In genomic region chr5:143405063-143405746, GRCh38 we compare ENCODE assay signal across 1 cellular context.
TF ChIP-seq lines count a peak whose summit lies in the region.

No MANE protein-coding gene starts in this region.

TF ChIP-seq in HepG2, 621 proteins besides CTCF, POLR2A, EP300 and RAD21 (continued from another document and continues in another):
- TF ChIP-seq MBD4 (IDR thresholded peaks at IDR 0.05; ENCODE audit: borderline replicate concordance, low read length) (no peak), MED13 (CRISPR knock-in tag; IDR thresholded peaks at IDR 0.05) (0 out of 2 replicates have a peak, but pooled peaks have one; percentile 4), ZNF549 (CRISPR knock-in tag; IDR thresholded peaks at IDR 0.05) (no peak), PLSCR1 (CRISPR knock-in tag; IDR thresholded peaks at IDR 0.05; ENCODE audit: borderline replicate concordance) (no peak), PCBP2 (optimal IDR thresholded peaks at IDR 0.05; ENCODE audit: low read depth, low read length, poor library complexity, severe bottlenecking) (no peak), ZBTB8A (CRISPR knock-in tag; IDR thresholded peaks at IDR 0.05; ENCODE audit: borderline replicate concordance, low read depth) (no peak), GATAD1 (CRISPR knock-in tag; IDR thresholded peaks at IDR 0.05) (peak; percentile 75), NCOA1 (CRISPR knock-in tag; IDR thresholded peaks at IDR 0.05) (no peak), KAT7 (CRISPR knock-in tag; IDR thresholded peaks at IDR 0.05; ENCODE audit: borderline replicate concordance) (peak; percentile 97), TMF1 (CRISPR knock-in tag; IDR thresholded peaks at IDR 0.05; ENCODE audit: low read depth) (peak; percentile 32; the same call in 1 of the 2 replicates), HNF4G (IDR thresholded peaks at IDR 0.05; ENCODE audit: borderline replicate concordance, low read depth, low read length) (no peak), HNF4G (CRISPR knock-in tag; IDR thresholded peaks at IDR 0.05; ENCODE audit: borderline replicate concordance, low read depth) (no peak), ZNF615 (CRISPR knock-in tag; IDR thresholded peaks at IDR 0.05; ENCODE audit: borderline replicate concordance) (no peak), FOXA1 (IDR thresholded peaks at IDR 0.05) (no peak), FOXA1 (CRISPR knock-in tag; IDR thresholded peaks at IDR 0.05) (peak; percentile 37; the same call in 1 of the 2 replicates), ZNF83 (CRISPR knock-in tag; IDR thresholded peaks at IDR 0.05; ENCODE audit: borderline replicate concordance) (no peak), IRF2 (CRISPR knock-in tag; IDR thresholded peaks at IDR 0.05) (peak; percentile 84), STAG1 (CRISPR knock-in tag; IDR thresholded peaks at IDR 0.05) (no peak; the same call in none of the 2 replicates), ZNF713 (CRISPR knock-in tag; IDR thresholded peaks at IDR 0.05) (0 out of 2 replicates have a peak, but pooled peaks have one; percentile 57), TCF12 (IDR thresholded peaks at IDR 0.05) (no peak), TCF12 (CRISPR knock-in tag; IDR thresholded peaks at IDR 0.05) (no peak), NFE2L1 (CRISPR knock-in tag; IDR thresholded peaks at IDR 0.05; ENCODE audit: borderline replicate concordance) (no peak), ZNF3 (CRISPR knock-in tag; IDR thresholded peaks at IDR 0.05) (no peak; the same call in 1 of the 2 replicates), MAFG (CRISPR knock-in tag; IDR thresholded peaks at IDR 0.05) (no peak), ETV6 (CRISPR knock-in tag; conservative IDR thresholded peaks at IDR 0.05) (no peak; the same call in 1 of the 2 replicates), ZKSCAN5 (CRISPR knock-in tag; IDR thresholded peaks at IDR 0.05) (no peak), ZNF775 (CRISPR knock-in tag; IDR thresholded peaks at IDR 0.05; ENCODE audit: borderline replicate concordance) (no peak), KLF6 (CRISPR knock-in tag; IDR thresholded peaks at IDR 0.05) (no peak), FOXK1 (CRISPR knock-in tag; IDR thresholded peaks at IDR 0.05; ENCODE audit: borderline replicate concordance, low read depth) (no peak), ZFP62 (CRISPR knock-in tag; IDR thresholded peaks at IDR 0.05) (no peak), LRRFIP1 (CRISPR knock-in tag; conservative IDR thresholded peaks at IDR 0.05) (no peak), MATR3 (CRISPR knock-in tag; IDR thresholded peaks at IDR 0.05) (no peak), ZNF138 (CRISPR knock-in tag; IDR thresholded peaks at IDR 0.05; ENCODE audit: low read depth) (0 out of 2 replicates have a peak, but pooled peaks have one; percentile 27), SP140L (CRISPR knock-in tag; IDR thresholded peaks at IDR 0.05; ENCODE audit: borderline replicate concordance) (0 out of 2 replicates have a peak, but pooled peaks have one; percentile 64), SKI (IDR thresholded peaks at IDR 0.05; ENCODE audit: partially characterized antibody) (no peak), ZNF10 (CRISPR knock-in tag; IDR thresholded peaks at IDR 0.05; ENCODE audit: borderline replicate concordance, low read depth) (no peak), SNAI1 (CRISPR knock-in tag; IDR thresholded peaks at IDR 0.05; ENCODE audit: borderline replicate concordance) (no peak), FIP1L1 (IDR thresholded peaks at IDR 0.05; ENCODE audit: borderline replicate concordance, insufficient read depth, low read depth, low read length) (no peak), ZBTB7A (CRISPR knock-in tag; IDR thresholded peaks at IDR 0.05) (no peak; the same call in 1 of the 2 replicates), GFI1 (CRISPR knock-in tag; IDR thresholded peaks at IDR 0.05; ENCODE audit: borderline replicate concordance) (no peak), ZNF441 (CRISPR knock-in tag; IDR thresholded peaks at IDR 0.05; ENCODE audit: borderline replicate concordance) (no peak), SETDB1 (CRISPR knock-in tag; IDR thresholded peaks at IDR 0.05; ENCODE audit: borderline replicate concordance) (0 out of 2 replicates have a peak, but pooled peaks have one; percentile 70), SMYD3 (CRISPR knock-in tag; IDR thresholded peaks at IDR 0.05) (0 out of 2 replicates have a peak, but pooled peaks have one; percentile 16), NR1H2 (CRISPR knock-in tag; IDR thresholded peaks at IDR 0.05; ENCODE audit: borderline replicate concordance, low read depth) (no peak; the same call in 1 of the 2 replicates), HOXA3 (CRISPR knock-in tag; IDR thresholded peaks at IDR 0.05) (peak; percentile 100), RBFOX2 (IDR thresholded peaks at IDR 0.05; ENCODE audit: low read depth, low read length) (peak; percentile 79), ZSCAN22 (CRISPR knock-in tag; IDR thresholded peaks at IDR 0.05) (no peak; the same call in 1 of the 2 replicates), ZBTB3 (CRISPR knock-in tag; IDR thresholded peaks at IDR 0.05; ENCODE audit: borderline replicate concordance, low read depth) (peak; percentile 68; the same call in 1 of the 2 replicates), KDM4B (CRISPR knock-in tag; IDR thresholded peaks at IDR 0.05) (peak; percentile 76; the same call in 1 of the 2 replicates), KLF13 (CRISPR knock-in tag; IDR thresholded peaks at IDR 0.05) (no peak)
- TF ChIP-seq, protein P1, sequence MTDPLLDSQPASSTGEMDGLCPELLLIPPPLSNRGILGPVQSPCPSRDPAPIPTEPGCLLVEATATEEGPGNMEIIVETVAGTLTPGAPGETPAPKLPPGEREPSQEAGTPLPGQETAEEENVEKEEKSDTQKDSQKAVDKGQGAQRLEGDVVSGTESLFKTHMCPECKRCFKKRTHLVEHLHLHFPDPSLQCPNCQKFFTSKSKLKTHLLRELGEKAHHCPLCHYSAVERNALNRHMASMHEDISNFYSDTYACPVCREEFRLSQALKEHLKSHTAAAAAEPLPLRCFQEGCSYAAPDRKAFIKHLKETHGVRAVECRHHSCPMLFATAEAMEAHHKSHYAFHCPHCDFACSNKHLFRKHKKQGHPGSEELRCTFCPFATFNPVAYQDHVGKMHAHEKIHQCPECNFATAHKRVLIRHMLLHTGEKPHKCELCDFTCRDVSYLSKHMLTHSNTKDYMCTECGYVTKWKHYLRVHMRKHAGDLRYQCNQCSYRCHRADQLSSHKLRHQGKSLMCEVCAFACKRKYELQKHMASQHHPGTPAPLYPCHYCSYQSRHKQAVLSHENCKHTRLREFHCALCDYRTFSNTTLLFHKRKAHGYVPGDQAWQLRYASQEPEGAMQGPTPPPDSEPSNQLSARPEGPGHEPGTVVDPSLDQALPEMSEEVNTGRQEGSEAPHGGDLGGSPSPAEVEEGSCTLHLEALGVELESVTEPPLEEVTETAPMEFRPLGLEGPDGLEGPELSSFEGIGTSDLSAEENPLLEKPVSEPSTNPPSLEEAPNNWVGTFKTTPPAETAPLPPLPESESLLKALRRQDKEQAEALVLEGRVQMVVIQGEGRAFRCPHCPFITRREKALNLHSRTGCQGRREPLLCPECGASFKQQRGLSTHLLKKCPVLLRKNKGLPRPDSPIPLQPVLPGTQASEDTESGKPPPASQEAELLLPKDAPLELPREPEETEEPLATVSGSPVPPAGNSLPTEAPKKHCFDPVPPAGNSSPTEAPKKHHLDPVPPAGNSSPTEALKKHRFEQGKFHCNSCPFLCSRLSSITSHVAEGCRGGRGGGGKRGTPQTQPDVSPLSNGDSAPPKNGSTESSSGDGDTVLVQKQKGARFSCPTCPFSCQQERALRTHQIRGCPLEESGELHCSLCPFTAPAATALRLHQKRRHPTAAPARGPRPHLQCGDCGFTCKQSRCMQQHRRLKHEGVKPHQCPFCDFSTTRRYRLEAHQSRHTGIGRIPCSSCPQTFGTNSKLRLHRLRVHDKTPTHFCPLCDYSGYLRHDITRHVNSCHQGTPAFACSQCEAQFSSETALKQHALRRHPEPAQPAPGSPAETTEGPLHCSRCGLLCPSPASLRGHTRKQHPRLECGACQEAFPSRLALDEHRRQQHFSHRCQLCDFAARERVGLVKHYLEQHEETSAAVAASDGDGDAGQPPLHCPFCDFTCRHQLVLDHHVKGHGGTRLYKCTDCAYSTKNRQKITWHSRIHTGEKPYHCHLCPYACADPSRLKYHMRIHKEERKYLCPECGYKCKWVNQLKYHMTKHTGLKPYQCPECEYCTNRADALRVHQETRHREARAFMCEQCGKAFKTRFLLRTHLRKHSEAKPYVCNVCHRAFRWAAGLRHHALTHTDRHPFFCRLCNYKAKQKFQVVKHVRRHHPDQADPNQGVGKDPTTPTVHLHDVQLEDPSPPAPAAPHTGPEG (CRISPR knock-in tag; IDR thresholded peaks at IDR 0.05), result peak; percentile 32; the same call in 1 of the 2 replicates
- TF ChIP-seq, protein P2, sequence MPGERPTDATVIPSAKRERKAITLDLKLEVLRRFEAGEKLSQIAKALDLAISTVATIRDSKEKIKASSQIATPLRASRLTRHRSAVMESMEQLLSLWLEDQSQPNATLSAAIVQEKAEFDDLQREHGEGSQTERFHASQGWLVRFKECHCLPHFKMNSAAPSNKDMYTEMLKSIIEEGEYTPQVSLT (CRISPR knock-in tag; IDR thresholded peaks at IDR 0.05; ENCODE audit: borderline replicate concordance, low read depth), result no peak
- TF ChIP-seq, protein P3, sequence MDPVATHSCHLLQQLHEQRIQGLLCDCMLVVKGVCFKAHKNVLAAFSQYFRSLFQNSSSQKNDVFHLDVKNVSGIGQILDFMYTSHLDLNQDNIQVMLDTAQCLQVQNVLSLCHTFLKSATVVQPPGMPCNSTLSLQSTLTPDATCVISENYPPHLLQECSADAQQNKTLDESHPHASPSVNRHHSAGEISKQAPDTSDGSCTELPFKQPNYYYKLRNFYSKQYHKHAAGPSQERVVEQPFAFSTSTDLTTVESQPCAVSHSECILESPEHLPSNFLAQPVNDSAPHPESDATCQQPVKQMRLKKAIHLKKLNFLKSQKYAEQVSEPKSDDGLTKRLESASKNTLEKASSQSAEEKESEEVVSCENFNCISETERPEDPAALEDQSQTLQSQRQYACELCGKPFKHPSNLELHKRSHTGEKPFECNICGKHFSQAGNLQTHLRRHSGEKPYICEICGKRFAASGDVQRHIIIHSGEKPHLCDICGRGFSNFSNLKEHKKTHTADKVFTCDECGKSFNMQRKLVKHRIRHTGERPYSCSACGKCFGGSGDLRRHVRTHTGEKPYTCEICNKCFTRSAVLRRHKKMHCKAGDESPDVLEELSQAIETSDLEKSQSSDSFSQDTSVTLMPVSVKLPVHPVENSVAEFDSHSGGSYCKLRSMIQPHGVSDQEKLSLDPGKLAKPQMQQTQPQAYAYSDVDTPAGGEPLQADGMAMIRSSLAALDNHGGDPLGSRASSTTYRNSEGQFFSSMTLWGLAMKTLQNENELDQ (CRISPR knock-in tag; IDR thresholded peaks at IDR 0.05; ENCODE audit: borderline replicate concordance), result no peak
- TF ChIP-seq, protein P4, sequence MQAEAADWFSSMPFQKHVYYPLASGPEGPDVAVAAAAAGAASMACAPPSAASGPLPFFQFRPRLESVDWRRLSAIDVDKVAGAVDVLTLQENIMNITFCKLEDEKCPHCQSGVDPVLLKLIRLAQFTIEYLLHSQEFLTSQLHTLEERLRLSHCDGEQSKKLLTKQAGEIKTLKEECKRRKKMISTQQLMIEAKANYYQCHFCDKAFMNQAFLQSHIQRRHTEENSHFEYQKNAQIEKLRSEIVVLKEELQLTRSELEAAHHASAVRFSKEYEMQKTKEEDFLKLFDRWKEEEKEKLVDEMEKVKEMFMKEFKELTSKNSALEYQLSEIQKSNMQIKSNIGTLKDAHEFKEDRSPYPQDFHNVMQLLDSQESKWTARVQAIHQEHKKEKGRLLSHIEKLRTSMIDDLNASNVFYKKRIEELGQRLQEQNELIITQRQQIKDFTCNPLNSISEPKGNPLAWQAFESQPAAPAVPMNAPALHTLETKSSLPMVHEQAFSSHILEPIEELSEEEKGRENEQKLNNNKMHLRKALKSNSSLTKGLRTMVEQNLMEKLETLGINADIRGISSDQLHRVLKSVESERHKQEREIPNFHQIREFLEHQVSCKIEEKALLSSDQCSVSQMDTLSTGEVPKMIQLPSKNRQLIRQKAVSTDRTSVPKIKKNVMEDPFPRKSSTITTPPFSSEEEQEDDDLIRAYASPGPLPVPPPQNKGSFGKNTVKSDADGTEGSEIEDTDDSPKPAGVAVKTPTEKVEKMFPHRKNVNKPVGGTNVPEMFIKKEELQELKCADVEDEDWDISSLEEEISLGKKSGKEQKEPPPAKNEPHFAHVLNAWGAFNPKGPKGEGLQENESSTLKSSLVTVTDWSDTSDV (CRISPR knock-in tag; IDR thresholded peaks at IDR 0.05), result 0 out of 2 replicates have a peak, but pooled peaks have one; percentile 82
